Comparison of ENCODE assay signal across 1 cellular context in the genomic region with DNA sequence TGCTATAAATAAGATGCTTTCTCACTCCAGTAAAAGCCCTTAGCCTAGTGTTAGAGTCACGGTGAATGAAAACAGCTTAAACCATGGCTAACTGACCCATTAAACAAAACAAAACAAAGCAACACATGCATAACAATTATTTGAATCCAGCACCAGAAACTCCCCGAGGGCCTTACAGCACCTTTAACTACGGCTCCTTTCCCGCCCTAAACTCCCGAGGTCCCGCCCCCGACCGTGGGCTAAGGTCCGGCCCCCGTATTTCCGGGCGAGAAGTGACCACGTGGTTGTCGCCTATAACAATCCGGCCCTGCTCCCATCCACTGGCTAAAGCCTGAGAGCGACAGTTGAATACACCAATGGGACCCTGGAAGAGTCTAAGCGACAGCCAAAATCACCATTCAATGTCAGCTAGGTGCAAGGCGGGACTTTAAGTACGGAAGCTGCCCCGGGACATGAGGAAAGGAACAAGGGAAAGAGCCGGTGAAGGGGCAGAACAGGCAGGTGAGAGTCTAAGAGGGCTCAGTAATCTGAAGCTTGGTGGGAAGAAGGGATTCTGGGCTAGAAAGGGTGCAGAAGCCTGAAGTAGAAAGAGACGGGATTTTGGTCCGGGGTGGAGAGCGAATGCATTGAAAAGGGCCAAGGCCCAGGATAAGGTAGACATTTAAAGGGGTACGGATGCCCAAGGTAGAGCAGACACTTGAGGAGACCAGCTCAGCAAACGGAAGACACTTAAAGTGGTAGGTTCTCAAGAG.
TF ChIP-seq lines count a peak whose summit lies in the region.

A gene (plus strand): TSS at position 448 of the 752 bp plus-strand sequence. CDS start 351 bp downstream, outside the sequence.

TF ChIP-seq in K562, 482 proteins besides CTCF, POLR2A, EP300 and RAD21 (continued from another document and continues in another):
- TF ChIP-seq ERF (CRISPR knock-in tag; IDR thresholded peaks at IDR 0.05) (0 out of 2 replicates have a peak, but pooled peaks have one; percentile 25), KAT2B (IDR thresholded peaks at IDR 0.05; ENCODE audit: low read depth, low read length) (no peak), C11orf30 (IDR thresholded peaks at IDR 0.05; ENCODE audit: low read depth) (peak; percentile 89), RBM14 (IDR thresholded peaks at IDR 0.05; ENCODE audit: borderline replicate concordance, insufficient read depth, low read depth, low read length) (no peak), PHF20 (IDR thresholded peaks at IDR 0.05; ENCODE audit: partially characterized antibody) (peak; percentile 67), ETV6 (IDR thresholded peaks at IDR 0.05; ENCODE audit: borderline replicate concordance in 1 of 2, low read depth in 2 of 2, low read length in 1 of 2) (no peak), ETV6 (CRISPR knock-in tag; IDR thresholded peaks at IDR 0.05; ENCODE audit: borderline replicate concordance) (0 out of 2 replicates have a peak, but pooled peaks have one; percentile 31), MYNN (IDR thresholded peaks at IDR 0.05) (0 out of 2 replicates have a peak, but pooled peaks have one; percentile 25), MYNN (CRISPR knock-in tag; IDR thresholded peaks at IDR 0.05) (no peak), TAL1 (IDR thresholded peaks at IDR 0.05) (no peak), ZNF696 (CRISPR knock-in tag; conservative IDR thresholded peaks at IDR 0.05) (no peak), MAZ (CRISPR knock-in tag; conservative IDR thresholded peaks at IDR 0.05 in 1 of 2, IDR thresholded peaks at IDR 0.05 in 1 of 2) (peak in 1 of 2 experiments; percentile 72; a peak in 3 of 4 replicates), DDX20 (tag; IDR thresholded peaks at IDR 0.05; ENCODE audit: low read depth) (no peak), ZNF584 (CRISPR knock-in tag; IDR thresholded peaks at IDR 0.05; ENCODE audit: low read depth) (no peak), KDM5B (IDR thresholded peaks at IDR 0.05; ENCODE audit: insufficient replicate concordance, low read depth, low read length) (peak; percentile 63), EGR1 (conservative IDR thresholded peaks at IDR 0.05) (peak; percentile 92), CC2D1A (IDR thresholded peaks at IDR 0.05) (peak; percentile 12; the same call in 1 of the 2 replicates), TEAD1 (CRISPR knock-in tag; IDR thresholded peaks at IDR 0.05) (peak in 1 of 2 experiments; percentile 36; a peak in 1 of 4 replicates), GATA2 (CRISPR knock-in tag; IDR thresholded peaks at IDR 0.05) (no peak), ATF7 (IDR thresholded peaks at IDR 0.05) (peak; percentile 89), YY1 (IDR thresholded peaks at IDR 0.05; ENCODE audit: borderline replicate concordance in 1 of 3, control insufficient read depth in 1 of 3, extremely low read depth in 1 of 3, insufficient read depth in 3 of 3, insufficient read length in 1 of 3, insufficient replicate concordance in 2 of 3, low read depth in 1 of 3, low read length in 2 of 3) (peak in 1 of 3 experiments; percentile 54), ELF2 (CRISPR knock-in tag; IDR thresholded peaks at IDR 0.05) (peak; percentile 83), DIDO1 (tag; IDR thresholded peaks at IDR 0.05; ENCODE audit: low read depth) (peak; percentile 65), ELF1 (tag; IDR thresholded peaks at IDR 0.05) (peak; percentile 88), RUNX1 (IDR thresholded peaks at IDR 0.05; ENCODE audit: low read depth) (no peak), RAD51 (IDR thresholded peaks at IDR 0.05; ENCODE audit: borderline replicate concordance, low read depth) (peak; percentile 96), ZNF766 (CRISPR knock-in tag; conservative IDR thresholded peaks at IDR 0.05) (no peak), SP2 (IDR thresholded peaks at IDR 0.05; ENCODE audit: extremely low read depth, low read depth, low read length, poor library complexity, severe bottlenecking) (peak; percentile 96)
- TF ChIP-seq, protein P1, sequence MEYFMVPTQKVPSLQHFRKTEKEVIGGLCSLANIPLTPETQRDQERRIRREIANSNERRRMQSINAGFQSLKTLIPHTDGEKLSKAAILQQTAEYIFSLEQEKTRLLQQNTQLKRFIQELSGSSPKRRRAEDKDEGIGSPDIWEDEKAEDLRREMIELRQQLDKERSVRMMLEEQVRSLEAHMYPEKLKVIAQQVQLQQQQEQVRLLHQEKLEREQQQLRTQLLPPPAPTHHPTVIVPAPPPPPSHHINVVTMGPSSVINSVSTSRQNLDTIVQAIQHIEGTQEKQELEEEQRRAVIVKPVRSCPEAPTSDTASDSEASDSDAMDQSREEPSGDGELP (CRISPR knock-in tag; IDR thresholded peaks at IDR 0.05; ENCODE audit: borderline replicate concordance): peak; percentile 74; the same call in 1 of the 2 replicates
- TF ChIP-seq, protein P2, sequence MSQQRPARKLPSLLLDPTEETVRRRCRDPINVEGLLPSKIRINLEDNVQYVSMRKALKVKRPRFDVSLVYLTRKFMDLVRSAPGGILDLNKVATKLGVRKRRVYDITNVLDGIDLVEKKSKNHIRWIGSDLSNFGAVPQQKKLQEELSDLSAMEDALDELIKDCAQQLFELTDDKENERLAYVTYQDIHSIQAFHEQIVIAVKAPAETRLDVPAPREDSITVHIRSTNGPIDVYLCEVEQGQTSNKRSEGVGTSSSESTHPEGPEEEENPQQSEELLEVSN (IDR thresholded peaks at IDR 0.05; ENCODE audit: borderline replicate concordance in 1 of 2, extremely low read depth in 1 of 2, insufficient read depth in 1 of 2, insufficient read length in 1 of 2, low read depth in 1 of 2, low read length in 1 of 2, poor library complexity in 1 of 2, severe bottlenecking in 1 of 2): peak; percentile 94 to 97
- TF ChIP-seq, protein P3, sequence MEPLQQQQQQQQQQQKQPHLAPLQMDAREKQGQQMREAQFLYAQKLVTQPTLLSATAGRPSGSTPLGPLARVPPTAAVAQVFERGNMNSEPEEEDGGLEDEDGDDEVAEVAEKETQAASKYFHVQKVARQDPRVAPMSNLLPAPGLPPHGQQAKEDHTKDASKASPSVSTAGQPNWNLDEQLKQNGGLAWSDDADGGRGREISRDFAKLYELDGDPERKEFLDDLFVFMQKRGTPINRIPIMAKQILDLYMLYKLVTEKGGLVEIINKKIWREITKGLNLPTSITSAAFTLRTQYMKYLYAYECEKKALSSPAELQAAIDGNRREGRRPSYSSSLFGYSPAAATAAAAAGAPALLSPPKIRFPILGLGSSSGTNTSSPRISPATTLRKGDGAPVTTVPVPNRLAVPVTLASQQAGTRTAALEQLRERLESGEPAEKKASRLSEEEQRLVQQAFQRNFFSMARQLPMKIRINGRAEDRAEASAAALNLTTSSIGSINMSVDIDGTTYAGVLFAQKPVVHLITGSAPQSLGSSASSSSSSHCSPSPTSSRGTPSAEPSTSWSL (CRISPR knock-in tag; IDR thresholded peaks at IDR 0.05; ENCODE audit: borderline replicate concordance): no peak
- TF ChIP-seq, protein P4, sequence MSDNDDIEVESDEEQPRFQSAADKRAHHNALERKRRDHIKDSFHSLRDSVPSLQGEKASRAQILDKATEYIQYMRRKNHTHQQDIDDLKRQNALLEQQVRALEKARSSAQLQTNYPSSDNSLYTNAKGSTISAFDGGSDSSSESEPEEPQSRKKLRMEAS (CRISPR knock-in tag; IDR thresholded peaks at IDR 0.05): peak; percentile 97
- TF ChIP-seq, protein P5, sequence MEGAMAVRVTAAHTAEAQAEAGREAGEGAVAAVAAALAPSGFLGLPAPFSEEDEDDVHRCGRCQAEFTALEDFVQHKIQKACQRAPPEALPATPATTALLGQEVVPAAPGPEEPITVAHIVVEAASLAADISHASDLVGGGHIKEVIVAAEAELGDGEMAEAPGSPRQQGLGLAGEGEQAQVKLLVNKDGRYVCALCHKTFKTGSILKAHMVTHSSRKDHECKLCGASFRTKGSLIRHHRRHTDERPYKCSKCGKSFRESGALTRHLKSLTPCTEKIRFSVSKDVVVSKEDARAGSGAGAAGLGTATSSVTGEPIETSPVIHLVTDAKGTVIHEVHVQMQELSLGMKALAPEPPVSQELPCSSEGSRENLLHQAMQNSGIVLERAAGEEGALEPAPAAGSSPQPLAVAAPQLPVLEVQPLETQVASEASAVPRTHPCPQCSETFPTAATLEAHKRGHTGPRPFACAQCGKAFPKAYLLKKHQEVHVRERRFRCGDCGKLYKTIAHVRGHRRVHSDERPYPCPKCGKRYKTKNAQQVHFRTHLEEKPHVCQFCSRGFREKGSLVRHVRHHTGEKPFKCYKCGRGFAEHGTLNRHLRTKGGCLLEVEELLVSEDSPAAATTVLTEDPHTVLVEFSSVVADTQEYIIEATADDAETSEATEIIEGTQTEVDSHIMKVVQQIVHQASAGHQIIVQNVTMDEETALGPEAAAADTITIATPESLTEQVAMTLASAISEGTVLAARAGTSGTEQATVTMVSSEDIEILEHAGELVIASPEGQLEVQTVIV (CRISPR knock-in tag; IDR thresholded peaks at IDR 0.05; ENCODE audit: borderline replicate concordance): 0 out of 2 replicates have a peak, but pooled peaks have one; percentile 37
- TF ChIP-seq, protein P6, sequence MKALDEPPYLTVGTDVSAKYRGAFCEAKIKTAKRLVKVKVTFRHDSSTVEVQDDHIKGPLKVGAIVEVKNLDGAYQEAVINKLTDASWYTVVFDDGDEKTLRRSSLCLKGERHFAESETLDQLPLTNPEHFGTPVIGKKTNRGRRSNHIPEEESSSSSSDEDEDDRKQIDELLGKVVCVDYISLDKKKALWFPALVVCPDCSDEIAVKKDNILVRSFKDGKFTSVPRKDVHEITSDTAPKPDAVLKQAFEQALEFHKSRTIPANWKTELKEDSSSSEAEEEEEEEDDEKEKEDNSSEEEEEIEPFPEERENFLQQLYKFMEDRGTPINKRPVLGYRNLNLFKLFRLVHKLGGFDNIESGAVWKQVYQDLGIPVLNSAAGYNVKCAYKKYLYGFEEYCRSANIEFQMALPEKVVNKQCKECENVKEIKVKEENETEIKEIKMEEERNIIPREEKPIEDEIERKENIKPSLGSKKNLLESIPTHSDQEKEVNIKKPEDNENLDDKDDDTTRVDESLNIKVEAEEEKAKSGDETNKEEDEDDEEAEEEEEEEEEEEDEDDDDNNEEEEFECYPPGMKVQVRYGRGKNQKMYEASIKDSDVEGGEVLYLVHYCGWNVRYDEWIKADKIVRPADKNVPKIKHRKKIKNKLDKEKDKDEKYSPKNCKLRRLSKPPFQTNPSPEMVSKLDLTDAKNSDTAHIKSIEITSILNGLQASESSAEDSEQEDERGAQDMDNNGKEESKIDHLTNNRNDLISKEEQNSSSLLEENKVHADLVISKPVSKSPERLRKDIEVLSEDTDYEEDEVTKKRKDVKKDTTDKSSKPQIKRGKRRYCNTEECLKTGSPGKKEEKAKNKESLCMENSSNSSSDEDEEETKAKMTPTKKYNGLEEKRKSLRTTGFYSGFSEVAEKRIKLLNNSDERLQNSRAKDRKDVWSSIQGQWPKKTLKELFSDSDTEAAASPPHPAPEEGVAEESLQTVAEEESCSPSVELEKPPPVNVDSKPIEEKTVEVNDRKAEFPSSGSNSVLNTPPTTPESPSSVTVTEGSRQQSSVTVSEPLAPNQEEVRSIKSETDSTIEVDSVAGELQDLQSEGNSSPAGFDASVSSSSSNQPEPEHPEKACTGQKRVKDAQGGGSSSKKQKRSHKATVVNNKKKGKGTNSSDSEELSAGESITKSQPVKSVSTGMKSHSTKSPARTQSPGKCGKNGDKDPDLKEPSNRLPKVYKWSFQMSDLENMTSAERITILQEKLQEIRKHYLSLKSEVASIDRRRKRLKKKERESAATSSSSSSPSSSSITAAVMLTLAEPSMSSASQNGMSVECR (CRISPR knock-in tag; IDR thresholded peaks at IDR 0.05): peak; percentile 64
- TF ChIP-seq, protein P7, sequence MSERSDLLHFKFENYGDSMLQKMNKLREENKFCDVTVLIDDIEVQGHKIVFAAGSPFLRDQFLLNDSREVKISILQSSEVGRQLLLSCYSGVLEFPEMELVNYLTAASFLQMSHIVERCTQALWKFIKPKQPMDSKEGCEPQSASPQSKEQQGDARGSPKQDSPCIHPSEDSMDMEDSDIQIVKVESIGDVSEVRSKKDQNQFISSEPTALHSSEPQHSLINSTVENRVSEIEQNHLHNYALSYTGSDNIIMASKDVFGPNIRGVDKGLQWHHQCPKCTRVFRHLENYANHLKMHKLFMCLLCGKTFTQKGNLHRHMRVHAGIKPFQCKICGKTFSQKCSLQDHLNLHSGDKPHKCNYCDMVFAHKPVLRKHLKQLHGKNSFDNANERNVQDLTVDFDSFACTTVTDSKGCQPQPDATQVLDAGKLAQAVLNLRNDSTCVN (CRISPR knock-in tag; IDR thresholded peaks at IDR 0.05): peak; percentile 82; the same call in 1 of the 2 replicates
- TF ChIP-seq, protein P8, sequence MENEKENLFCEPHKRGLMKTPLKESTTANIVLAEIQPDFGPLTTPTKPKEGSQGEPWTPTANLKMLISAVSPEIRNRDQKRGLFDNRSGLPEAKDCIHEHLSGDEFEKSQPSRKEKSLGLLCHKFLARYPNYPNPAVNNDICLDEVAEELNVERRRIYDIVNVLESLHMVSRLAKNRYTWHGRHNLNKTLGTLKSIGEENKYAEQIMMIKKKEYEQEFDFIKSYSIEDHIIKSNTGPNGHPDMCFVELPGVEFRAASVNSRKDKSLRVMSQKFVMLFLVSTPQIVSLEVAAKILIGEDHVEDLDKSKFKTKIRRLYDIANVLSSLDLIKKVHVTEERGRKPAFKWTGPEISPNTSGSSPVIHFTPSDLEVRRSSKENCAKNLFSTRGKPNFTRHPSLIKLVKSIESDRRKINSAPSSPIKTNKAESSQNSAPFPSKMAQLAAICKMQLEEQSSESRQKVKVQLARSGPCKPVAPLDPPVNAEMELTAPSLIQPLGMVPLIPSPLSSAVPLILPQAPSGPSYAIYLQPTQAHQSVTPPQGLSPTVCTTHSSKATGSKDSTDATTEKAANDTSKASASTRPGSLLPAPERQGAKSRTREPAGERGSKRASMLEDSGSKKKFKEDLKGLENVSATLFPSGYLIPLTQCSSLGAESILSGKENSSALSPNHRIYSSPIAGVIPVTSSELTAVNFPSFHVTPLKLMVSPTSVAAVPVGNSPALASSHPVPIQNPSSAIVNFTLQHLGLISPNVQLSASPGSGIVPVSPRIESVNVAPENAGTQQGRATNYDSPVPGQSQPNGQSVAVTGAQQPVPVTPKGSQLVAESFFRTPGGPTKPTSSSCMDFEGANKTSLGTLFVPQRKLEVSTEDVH (IDR thresholded peaks at IDR 0.05; ENCODE audit: low read depth, partially characterized antibody): peak; percentile 98
- TF ChIP-seq, protein P9, sequence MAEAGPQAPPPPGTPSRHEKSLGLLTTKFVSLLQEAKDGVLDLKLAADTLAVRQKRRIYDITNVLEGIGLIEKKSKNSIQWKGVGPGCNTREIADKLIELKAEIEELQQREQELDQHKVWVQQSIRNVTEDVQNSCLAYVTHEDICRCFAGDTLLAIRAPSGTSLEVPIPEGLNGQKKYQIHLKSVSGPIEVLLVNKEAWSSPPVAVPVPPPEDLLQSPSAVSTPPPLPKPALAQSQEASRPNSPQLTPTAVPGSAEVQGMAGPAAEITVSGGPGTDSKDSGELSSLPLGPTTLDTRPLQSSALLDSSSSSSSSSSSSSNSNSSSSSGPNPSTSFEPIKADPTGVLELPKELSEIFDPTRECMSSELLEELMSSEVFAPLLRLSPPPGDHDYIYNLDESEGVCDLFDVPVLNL (CRISPR knock-in tag; IDR thresholded peaks at IDR 0.05; ENCODE audit: low read depth): peak; percentile 85
- TF ChIP-seq, protein P10, sequence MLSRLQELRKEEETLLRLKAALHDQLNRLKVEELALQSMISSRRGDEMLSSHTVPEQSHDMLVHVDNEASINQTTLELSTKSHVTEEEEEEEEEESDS (CRISPR knock-in tag; IDR thresholded peaks at IDR 0.05): no peak
- TF ChIP-seq, protein P11, sequence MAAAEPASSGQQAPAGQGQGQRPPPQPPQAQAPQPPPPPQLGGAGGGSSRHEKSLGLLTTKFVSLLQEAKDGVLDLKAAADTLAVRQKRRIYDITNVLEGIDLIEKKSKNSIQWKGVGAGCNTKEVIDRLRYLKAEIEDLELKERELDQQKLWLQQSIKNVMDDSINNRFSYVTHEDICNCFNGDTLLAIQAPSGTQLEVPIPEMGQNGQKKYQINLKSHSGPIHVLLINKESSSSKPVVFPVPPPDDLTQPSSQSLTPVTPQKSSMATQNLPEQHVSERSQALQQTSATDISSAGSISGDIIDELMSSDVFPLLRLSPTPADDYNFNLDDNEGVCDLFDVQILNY (CRISPR knock-in tag; IDR thresholded peaks at IDR 0.05): no peak
